In genomic region chr7:99325597-99326407, GRCh38 we compare ENCODE assay signal across 1 cellular context.
A peak's percentile ranks its signal among the peaks of the same experiment; 100 is the strongest.
TF ChIP-seq lines count a peak whose summit lies in the region.

Gene ARPC1A (plus strand): TSS chr7:99325898. CDS start chr7:99333354, 7,456 bp downstream.

TF ChIP-seq in HepG2, 621 proteins besides CTCF, POLR2A, EP300 and RAD21 (continued from another document and continues in another):
- TF ChIP-seq KLF16 (CRISPR knock-in tag; IDR thresholded peaks at IDR 0.05), result peak in 1 of 2 experiments; percentile 89; a peak in 2 of 4 replicates
- peak; percentile 80 for TF ChIP-seq RELA (CRISPR knock-in tag; IDR thresholded peaks at IDR 0.05)
- peak; percentile 64; the same call in 1 of the 2 replicates for TF ChIP-seq BCL6 (CRISPR knock-in tag; IDR thresholded peaks at IDR 0.05)
- TF ChIP-seq SOX6 (IDR thresholded peaks at IDR 0.05), result no peak
- TF ChIP-seq SOX6 (CRISPR knock-in tag; IDR thresholded peaks at IDR 0.05), result peak; percentile 60
- no peak for TF ChIP-seq ZNF720 (CRISPR knock-in tag; IDR thresholded peaks at IDR 0.05)
- peak; percentile 68; the same call in 1 of the 2 replicates for TF ChIP-seq ZNF543 (CRISPR knock-in tag; IDR thresholded peaks at IDR 0.05)
- no peak for TF ChIP-seq ZFP36L1 (CRISPR knock-in tag; IDR thresholded peaks at IDR 0.05)
- TF ChIP-seq RERE (CRISPR knock-in tag; IDR thresholded peaks at IDR 0.05; ENCODE audit: low read depth), result peak; percentile 55; the same call in 1 of the 2 replicates
- TF ChIP-seq PRPF4 (IDR thresholded peaks at IDR 0.05; ENCODE audit: low read depth, low read length, poor library complexity, severe bottlenecking), result no peak
- no peak for TF ChIP-seq ZBTB49 (CRISPR knock-in tag; IDR thresholded peaks at IDR 0.05; ENCODE audit: borderline replicate concordance)
- TF ChIP-seq UBTF (CRISPR knock-in tag; IDR thresholded peaks at IDR 0.05), result peak; percentile 98
- peak; percentile 19; the same call in 1 of the 2 replicates for TF ChIP-seq RFX5 (IDR thresholded peaks at IDR 0.05; ENCODE audit: low read depth, low read length)
- peak; percentile 72 for TF ChIP-seq ARNT2 (CRISPR knock-in tag; IDR thresholded peaks at IDR 0.05; ENCODE audit: low read depth)
- no peak for TF ChIP-seq NONO (IDR thresholded peaks at IDR 0.05)
- peak; percentile 92 for TF ChIP-seq NONO (CRISPR knock-in tag; conservative IDR thresholded peaks at IDR 0.05)
- peak; percentile 65; the same call in 1 of the 2 replicates for TF ChIP-seq CREBL2 (CRISPR knock-in tag; IDR thresholded peaks at IDR 0.05; ENCODE audit: borderline replicate concordance)
- peak; percentile 27; the same call in 1 of the 2 replicates for TF ChIP-seq ZBTB7A (CRISPR knock-in tag; IDR thresholded peaks at IDR 0.05)
- TF ChIP-seq ZNF724P (CRISPR knock-in tag; IDR thresholded peaks at IDR 0.05; ENCODE audit: borderline replicate concordance), result 0 out of 2 replicates have a peak, but pooled peaks have one; percentile 35
- 0 out of 2 replicates have a peak, but pooled peaks have one; percentile 41 for TF ChIP-seq ZNF124 (CRISPR knock-in tag; IDR thresholded peaks at IDR 0.05)
- TF ChIP-seq ZNF362 (CRISPR knock-in tag; IDR thresholded peaks at IDR 0.05; ENCODE audit: borderline replicate concordance), result no peak
- TF ChIP-seq ZNF775 (CRISPR knock-in tag; IDR thresholded peaks at IDR 0.05; ENCODE audit: borderline replicate concordance), result no peak
- TF ChIP-seq ZNF704 (CRISPR knock-in tag; IDR thresholded peaks at IDR 0.05; ENCODE audit: borderline replicate concordance), result peak; percentile 61; the same call in 1 of the 2 replicates
- TF ChIP-seq THRA (CRISPR knock-in tag; IDR thresholded peaks at IDR 0.05; ENCODE audit: borderline replicate concordance), result peak; percentile 77
- no peak for TF ChIP-seq THAP7 (CRISPR knock-in tag; IDR thresholded peaks at IDR 0.05)
- TF ChIP-seq ZNF12 (CRISPR knock-in tag; IDR thresholded peaks at IDR 0.05), result no peak
- peak; percentile 79 for TF ChIP-seq PRDM15 (CRISPR knock-in tag; IDR thresholded peaks at IDR 0.05)
- no peak for TF ChIP-seq ZNF326 (CRISPR knock-in tag; IDR thresholded peaks at IDR 0.05; ENCODE audit: borderline replicate concordance)
- TF ChIP-seq CCAR2 (optimal IDR thresholded peaks at IDR 0.05; ENCODE audit: low read depth, low read length), result no peak
- no peak for TF ChIP-seq LRRFIP1 (CRISPR knock-in tag; conservative IDR thresholded peaks at IDR 0.05)
- TF ChIP-seq ZNF558 (CRISPR knock-in tag; IDR thresholded peaks at IDR 0.05; ENCODE audit: borderline replicate concordance), result no peak; the same call in 1 of the 2 replicates
- TF ChIP-seq ZNF343 (CRISPR knock-in tag; IDR thresholded peaks at IDR 0.05), result peak; percentile 58; the same call in 1 of the 2 replicates
- TF ChIP-seq ZBTB42 (CRISPR knock-in tag; IDR thresholded peaks at IDR 0.05), result peak; percentile 73; the same call in 1 of the 2 replicates
- no peak for TF ChIP-seq U2AF2 (IDR thresholded peaks at IDR 0.05; ENCODE audit: low read depth, low read length)
- TF ChIP-seq ZMYM4 (CRISPR knock-in tag; IDR thresholded peaks at IDR 0.05), result peak; percentile 81
- TF ChIP-seq MXI1 (IDR thresholded peaks at IDR 0.05; ENCODE audit: borderline replicate concordance, low read depth, low read length), result peak; percentile 74; the same call in 1 of the 3 replicates
